In genomic region chr4:87527446-87528240, GRCh38 we compare ENCODE assay signal across 1 cellular context.
TF ChIP-seq lines count a peak whose summit lies in the region.

No MANE protein-coding gene starts in this region.

TF ChIP-seq in GM23338, 12 proteins besides CTCF, POLR2A, EP300 and RAD21 (continued from another document):
- TF ChIP-seq ZNF462 (CRISPR knock-in tag; IDR thresholded peaks at IDR 0.05) (no peak), EZH2phosphoT487 (IDR thresholded peaks at IDR 0.05; ENCODE audit: unreplicated experiment) (no peak), POLR2AphosphoS5 (IDR thresholded peaks at IDR 0.05; ENCODE audit: low read depth) (no peak), JUNB (IDR thresholded peaks at IDR 0.05; ENCODE audit: unreplicated experiment) (no peak), STAT1 (IDR thresholded peaks at IDR 0.05; ENCODE audit: unreplicated experiment) (no peak), NANOG (IDR thresholded peaks at IDR 0.05; ENCODE audit: borderline replicate concordance) (no peak), ZNF114 (CRISPR knock-in tag; IDR thresholded peaks at IDR 0.05) (no peak)
